Comparison of ENCODE assay signal across 8 cellular contexts in the genomic region with DNA sequence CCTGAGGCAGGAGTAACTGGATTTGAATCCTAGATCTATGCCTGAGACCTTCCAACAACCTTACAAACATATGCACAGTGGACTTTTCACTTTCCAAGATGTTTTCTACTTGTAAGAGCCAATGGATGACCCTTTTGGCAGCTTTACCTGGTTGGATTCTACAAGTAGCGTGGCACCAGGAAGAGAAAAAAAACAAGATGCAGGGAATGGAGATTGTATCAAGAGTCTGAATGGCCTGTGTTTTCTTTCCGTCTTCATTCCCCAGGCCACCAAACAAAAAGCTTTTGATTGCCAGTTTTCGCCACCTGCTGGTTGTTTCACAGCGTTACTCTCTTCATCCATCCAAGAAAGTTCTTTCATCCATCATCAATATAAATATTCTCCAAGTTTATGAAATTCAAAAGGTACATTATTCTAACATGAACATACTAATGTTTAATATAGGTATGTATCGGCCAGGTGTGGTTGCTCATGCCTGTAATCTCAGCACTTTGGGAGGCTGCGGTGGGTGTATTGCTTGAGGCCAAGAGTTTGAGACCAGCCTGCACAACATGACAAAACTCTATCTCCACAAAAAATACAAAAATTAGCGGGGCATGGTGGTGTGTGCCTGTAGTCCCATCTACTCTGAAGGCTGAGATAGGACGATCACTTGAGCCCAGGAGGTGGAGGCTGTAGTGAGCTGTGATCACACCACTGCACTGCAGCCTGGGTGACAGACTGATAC. TPM values are rescaled to one million over a fixed set of nuclear protein-coding genes. Genes with fewer than 3 reads are reported as not detected.
A peak's percentile ranks its signal among the peaks of the same experiment; 100 is the strongest.
DNase-seq lines count a peak whose midpoint lies in the region; ATAC-seq, FAIRE-seq and TF ChIP-seq lines count a peak whose summit lies in the region.

No MANE protein-coding gene starts in this region.

- peak overlapping the region; percentile 87 for H3K27ac Mint-ChIP-seq in T-helper 17 cell

- no peaks in the 10 kb centered on the region for H3K36me3 ChIP-seq in bronchial epithelial cell (ENCODE audit: control insufficient read depth, insufficient read depth, low read length)

- DNase-seq in ACHN (peak; percentile 64), GM12891 (ENCODE audit: insufficient read length, low spot score) (no peak), NCI-H1930 (lab: John Stamatoyannopoulos, UW) (peak; percentile 37 to 68), T-helper 17 cell (peak in 2 of 3 donors; percentile 24 to 26), bronchial epithelial cell (ENCODE audit: low read depth) (peak; percentile 58), kidney glomerular epithelial cell (lab: John Stamatoyannopoulos, UW) (peak; percentile 71), HTR-8/SVneo (ENCODE audit: insufficient read length, low spot score) (no peak)
- DNase-seq in stimulated activated CD4-positive, alpha-beta T cell treated with anti-CD3 and anti-CD28 coated beads, TNF-alpha, amount 100 ng/mL, for 48 hours (ENCODE audit: low read depth in 3 of 3) = peak in 2 of 3 donors; percentile 26 to 27

- no peak overlapping the region for H3K4me3 ChIP-seq in bronchial epithelial cell (ENCODE audit: low read depth, low read length)

- ATAC-seq in T-helper 17 cell = no peak

- no peaks in the 10 kb centered on the region for H3K27me3 Mint-ChIP-seq in T-helper 17 cell

- peaks cover 24% of the 10 kb centered on the region for H3K4me1 Mint-ChIP-seq in T-helper 17 cell

- peak; percentile 64 for TF ChIP-seq CTCF in bronchial epithelial cell (IDR thresholded peaks at IDR 0.05; ENCODE audit: insufficient read depth, low read length, severe bottlenecking)

- peaks cover 1% of the 10 kb centered on the region for H3K27me3 ChIP-seq in bronchial epithelial cell (ENCODE audit: control insufficient read depth, insufficient read depth, low read length)

- peak; percentile 77 for FAIRE-seq in GM12891 (lab: Jason Lieb, UNC)
- peak; percentile 43 for FAIRE-seq in bronchial epithelial cell (lab: Jason Lieb, UNC)
- FAIRE-seq in HTR-8/SVneo (lab: Jason Lieb, UNC) = no peak

- no peaks in the 10 kb centered on the region for H3K9me3 ChIP-seq in T-helper 17 cell (ENCODE audit: control insufficient read depth, low read length, poor library complexity, severe bottlenecking)

- TF ChIP-seq POLR2A in GM12891 (IDR thresholded peaks at IDR 0.05; ENCODE audit: low read depth, low read length) = no peak

- in situ Hi-C loops in ACHN (cut with HindIII; ENCODE audit: low pct_ligation_motif_present, low pct_unique_long_range_greater_than_20kb, low sequenced_read_pairs) = loop anchor here (25.0 kb wide), 1 partner anchor 186 kb away; no protein-coding TSS in a partner anchor

- peaks cover 7% of the 10 kb centered on the region for H3K36me3 Mint-ChIP-seq in T-helper 17 cell (ENCODE audit: low read depth)

- H3K4me3 Mint-ChIP-seq in T-helper 17 cell = no peak overlapping the region

TF ChIP-seq in GM12891, 5 proteins besides CTCF, POLR2A, EP300 and RAD21:
- no peak for TF ChIP-seq POLR2AphosphoS5 (IDR thresholded peaks at IDR 0.05; ENCODE audit: low read depth, low read length)
- TF ChIP-seq POU2F2 (IDR thresholded peaks at IDR 0.05; ENCODE audit: low read depth, low read length) = no peak
- no peak for TF ChIP-seq TAF1 (IDR thresholded peaks at IDR 0.05; ENCODE audit: low read depth, low read length)
- no peak for TF ChIP-seq SPI1 (IDR thresholded peaks at IDR 0.05; ENCODE audit: low read depth, low read length)
- TF ChIP-seq PAX5 (IDR thresholded peaks at IDR 0.05; ENCODE audit: insufficient read depth, low read length, severe bottlenecking) = no peak

RNA-seq across cellular contexts. Expression of a gene that starts 3.5 kb away (rescaled TPM):
- polyA plus RNA-seq in GM12891 (2012; ENCODE audit: low read depth, missing spikeins) = 25.4 TPM
- total RNA-seq in T-helper 17 cell (100 to 1,000 TPM; 134 to 136 TPM), bronchial epithelial cell (1.5 and 2.4 TPM in 2 replicates)

RNA-seq across cellular contexts. Expression of a gene that starts 43.9 kb away (rescaled TPM):
- polyA plus RNA-seq in GM12891 (2012; ENCODE audit: low read depth, missing spikeins) = 12.4 TPM
- total RNA-seq in T-helper 17 cell (10 to 100 TPM; 55.2 to 71.2 TPM), bronchial epithelial cell (18.4 and 40.5 TPM in 2 replicates)

Comparison
In these comparisons a context has a peak if more than half of its experiments do, and no peak if none do; other contexts are left out.
1. DNase-seq: peak in ACHN (single experiment), NCI-H1930 (2 of 2), T-helper 17 cell (2 of 3), bronchial epithelial cell (single experiment), kidney glomerular epithelial cell (single experiment) and stimulated activated CD4-positive, alpha-beta T cell treated with anti-CD3 and anti-CD28 coated beads, TNF-alpha, amount 100 ng/mL, for 48 hours (2 of 3); none in GM12891 (single experiment) and HTR-8/SVneo (single experiment).
2. RNA of a gene that starts 3.5 kb away (total RNA-seq): 134 to 136 TPM in T-helper 17 cell; 1.5 to 2.4 TPM in bronchial epithelial cell; every median in the first group is over 10 times any median in the second.